ENCODE assay signal across 23 cellular contexts in the genomic region with DNA sequence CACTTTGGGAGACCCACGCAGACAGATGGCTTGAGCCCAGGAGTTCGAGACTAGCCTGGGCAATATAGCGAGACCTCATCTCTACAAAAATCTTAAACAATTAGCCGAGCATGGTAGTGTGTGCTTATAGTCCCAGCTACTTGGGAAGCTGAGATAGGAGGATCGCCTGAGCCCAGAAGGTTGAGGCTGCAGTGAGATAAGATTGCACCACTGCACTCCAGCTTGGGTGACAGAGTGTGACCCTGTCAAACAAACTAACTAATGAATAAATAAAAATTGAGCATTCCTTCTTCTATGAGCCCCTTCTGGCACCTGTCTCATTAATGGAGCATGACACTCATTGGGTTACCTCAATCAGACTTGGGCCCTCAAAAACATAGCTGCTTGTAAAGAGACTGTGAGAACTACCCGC. TPM values are rescaled to one million over a fixed set of nuclear protein-coding genes. Genes with fewer than 3 reads are reported as not detected.
DNase-seq lines count a peak whose midpoint lies in the region; ATAC-seq and TF ChIP-seq lines count a peak whose summit lies in the region.
"Had no signal": no experiment of that assay in that cellular context is flagged by ENCODE, and none has a peak within 500 bp of the region (broad histone marks: within the 10 kb centered on the region; RNA-seq: fewer than 3 reads in every experiment).

No MANE protein-coding gene starts in this region.

- CTCF ChIA-PET in activated naive CD4-positive, alpha-beta T cell treated with anti-CD3 and anti-CD28 coated beads, Interleukin-2, amount 10 ng/mL, durations not matched to agents 7 days and 5 days (lab: Charles Lee) = interaction anchor here (1.0 kb wide), 1 partner anchor 25 kb away, joined by 3 read pairs; no protein-coding TSS in a partner anchor
- CTCF ChIA-PET in PC-9 (lab: Charles Lee) = no interaction called here

- intact Hi-C loops in PC-9 (cut with micrococcal nuclease; ENCODE audit: unreplicated experiment) = loop anchor here (5.0 kb wide), 1 partner anchor 81 kb away; no protein-coding TSS in a partner anchor

- H3K79me2 ChIP-seq in PC-9 (ENCODE audit: low read depth) = peaks cover 92% of the 10 kb centered on the region

- H3K4me3 Mint-ChIP-seq in activated naive CD4-positive, alpha-beta T cell treated with anti-CD3 and anti-CD28 coated beads, Interleukin-2, amount 10 ng/mL, durations not matched to agents 7 days and 5 days = no peak overlapping the region
- H3K4me3 Mint-ChIP-seq in type B pancreatic cell = peak overlapping the region; percentile 21
- H3K4me3 Mint-ChIP-seq: activated naive CD8-positive, alpha-beta T cell had no signal

- TF ChIP-seq CTCF in PC-9 (conservative IDR thresholded peaks at IDR 0.05) (no peak), type B pancreatic cell (conservative IDR thresholded peaks at IDR 0.05) (no peak)

- H3K9me3 Mint-ChIP-seq in activated naive CD4-positive, alpha-beta T cell treated with anti-CD3 and anti-CD28 coated beads, Interleukin-2, amount 10 ng/mL, durations not matched to agents 7 days and 5 days = no peaks in the 10 kb centered on the region
- no peaks in the 10 kb centered on the region for H3K9me3 Mint-ChIP-seq in activated naive CD4-positive, alpha-beta T cell treated with anti-CD3 and anti-CD28 coated beads, Interleukin-2, amount 50 U/mL, for 72 hours
- H3K9me3 Mint-ChIP-seq in type B pancreatic cell = no peaks in the 10 kb centered on the region
- H3K9me3 Mint-ChIP-seq: IgD-negative memory B cell had no signal

- peak overlapping the region; percentile 63 for H3K4me2 ChIP-seq in PC-9
- H3K4me2 ChIP-seq: A549 had no signal

- peaks cover 65% of the 10 kb centered on the region for H3K4me1 Mint-ChIP-seq in activated naive CD4-positive, alpha-beta T cell treated with anti-CD3 and anti-CD28 coated beads, Interleukin-2, amount 10 ng/mL, durations not matched to agents 7 days and 5 days
- H3K4me1 Mint-ChIP-seq in type B pancreatic cell (ENCODE audit: unreplicated experiment) = peaks cover 28% of the 10 kb centered on the region

- POLR2A ChIA-PET in PC-9 (lab: Charles Lee; ENCODE audit: unreplicated experiment) = no interaction called here

- H3K4me3 ChIP-seq in PC-9 = no peak overlapping the region
- H3K4me3 ChIP-seq: A549, body of pancreas, heart left ventricle, mucosa of descending colon had no signal

- peak overlapping the region; percentile 91 for H3K27ac ChIP-seq in PC-9
- H3K27ac ChIP-seq: A549, body of pancreas had no signal

- H3K36me3 Mint-ChIP-seq in activated naive CD4-positive, alpha-beta T cell treated with anti-CD3 and anti-CD28 coated beads, Interleukin-2, amount 10 ng/mL, durations not matched to agents 7 days and 5 days = peaks cover 14% of the 10 kb centered on the region
- H3K36me3 Mint-ChIP-seq in activated naive CD4-positive, alpha-beta T cell treated with anti-CD3 and anti-CD28 coated beads, Interleukin-2, amount 50 U/mL, for 72 hours = no peaks in the 10 kb centered on the region
- H3K36me3 Mint-ChIP-seq in type B pancreatic cell = peaks cover 5% of the 10 kb centered on the region

- no peaks in the 10 kb centered on the region for H3K9me3 ChIP-seq in PC-9 (ENCODE audit: insufficient read depth, low read depth)
- H3K9me3 ChIP-seq: A549, body of pancreas, heart left ventricle, mucosa of descending colon had no signal

- H4K20me1 ChIP-seq in PC-9 (ENCODE audit: insufficient read depth) = no peaks in the 10 kb centered on the region; the same call in 1 of the 2 replicates

- no peak for DNase-seq in activated naive CD4-positive, alpha-beta T cell treated with anti-CD3 and anti-CD28 coated beads, Interleukin-2, amount 10 ng/mL, durations not matched to agents 7 days and 5 days
- no peak for DNase-seq in activated naive CD4-positive, alpha-beta T cell treated with anti-CD3 and anti-CD28 coated beads, Interleukin-2, amount 50 U/mL, for 72 hours (ENCODE audit: low spot score in 2 of 2)
- no peak for DNase-seq in PC-9
- DNase-seq in erythroblast (lab: John Stamatoyannopoulos, UW) = peak; percentile 84 to 93
- no peak for DNase-seq in type B pancreatic cell (ENCODE audit: extremely low spot score, unreplicated experiment)
- no peak for DNase-seq in 8988T
- no peak for DNase-seq in SK-N-DZ (ENCODE audit: low spot score)
- DNase-seq: activated CD8-positive, alpha-beta memory T cell treated with anti-CD3 and anti-CD28 coated beads for 24 hours; body of pancreas; C1 segment of cervical spinal cord; heart left ventricle; left ventricle myocardium superior; mucosa of descending colon; NCI-H187; NCI-H345; stimulated activated CD4-positive, alpha-beta T cell treated with anti-CD3 and anti-CD28 coated beads, Interleukin-4, amount 100 ng/mL, for 4 hours had no signal

- H3K27me3 Mint-ChIP-seq in activated naive CD4-positive, alpha-beta T cell treated with anti-CD3 and anti-CD28 coated beads, Interleukin-2, amount 10 ng/mL, durations not matched to agents 7 days and 5 days = no peaks in the 10 kb centered on the region
- no peaks in the 10 kb centered on the region for H3K27me3 Mint-ChIP-seq in type B pancreatic cell
- H3K27me3 Mint-ChIP-seq: activated naive CD8-positive, alpha-beta T cell; IgD-negative memory B cell had no signal

- no peak for ATAC-seq in activated naive CD4-positive, alpha-beta T cell treated with anti-CD3 and anti-CD28 coated beads, Interleukin-2, amount 50 U/mL, for 72 hours
- ATAC-seq in GM19397 (IDR thresholded peaks at IDR 0.05; ENCODE audit: unreplicated experiment) = no peak
- ATAC-seq: A549, body of pancreas, mucosa of descending colon, Panc1 had no signal

- peak overlapping the region; percentile 82 for H3K27ac Mint-ChIP-seq in activated naive CD4-positive, alpha-beta T cell treated with anti-CD3 and anti-CD28 coated beads, Interleukin-2, amount 10 ng/mL, durations not matched to agents 7 days and 5 days
- H3K27ac Mint-ChIP-seq in activated naive CD4-positive, alpha-beta T cell treated with anti-CD3 and anti-CD28 coated beads, Interleukin-2, amount 50 U/mL, for 72 hours = no peak overlapping the region
- H3K27ac Mint-ChIP-seq in type B pancreatic cell = peak overlapping the region; percentile 93

- TF ChIP-seq POLR2A in erythroblast (IDR thresholded peaks at IDR 0.05; ENCODE audit: low read length) = no peak

- peaks cover 90% of the 10 kb centered on the region for H3K4me1 ChIP-seq in PC-9 (replicated peaks; ENCODE audit: insufficient read depth)

- peaks cover 5% of the 10 kb centered on the region for H3K36me3 ChIP-seq in PC-9 (ENCODE audit: low read depth)

- H3K27me3 ChIP-seq in PC-9 (ENCODE audit: insufficient read depth, low read depth) = no peaks in the 10 kb centered on the region
- H3K27me3 ChIP-seq: body of pancreas, heart left ventricle had no signal

- no peak overlapping the region for H2AFZ ChIP-seq in PC-9

- no TSS peak for BruUV-seq in PC-9 (replicated peaks; lab: Mats Ljungman, UMichigan)

- H3F3A ChIP-seq in PC-9 (ENCODE audit: insufficient read depth, low read depth) = peaks cover 53% of the 10 kb centered on the region

- H3K9me2 ChIP-seq in PC-9 (ENCODE audit: insufficient read depth) = no peaks in the 10 kb centered on the region

RNA-seq across cellular contexts. Expression of gene ZDHHC3, which starts 7.5 kb away (rescaled TPM):
- 10 to 100 TPM; 21.7 to 40.5 TPM for total RNA-seq in activated naive CD4-positive, alpha-beta T cell treated with anti-CD3 and anti-CD28 coated beads, Interleukin-2, amount 50 U/mL, for 72 hours
- 107 and 118 TPM in 2 replicates for total RNA-seq in PC-9 (2021)
- total RNA-seq in type B pancreatic cell (ENCODE audit: low replicate concordance) = 83.6 and 112 TPM in 2 replicates
- polyA plus RNA-seq in SK-N-DZ (2014; cell fraction: cytosol; rRNA removed) = 24.1 and 26.5 TPM in 2 replicates
- 26.0 and 47.5 TPM in 2 replicates for polyA plus RNA-seq in SK-N-DZ (2014; cell fraction: nucleus; rRNA removed)

RNA-seq across cellular contexts. Expression of gene EXOSC7, which starts 7.6 kb away (rescaled TPM):
- 10 to 100 TPM; 47.8 to 71.1 TPM for total RNA-seq in activated naive CD4-positive, alpha-beta T cell treated with anti-CD3 and anti-CD28 coated beads, Interleukin-2, amount 50 U/mL, for 72 hours
- total RNA-seq in PC-9 (2021) (56.2 and 58.0 TPM in 2 replicates), type B pancreatic cell (ENCODE audit: low replicate concordance) (45.5 and 49.7 TPM in 2 replicates)
- 70.5 and 77.0 TPM in 2 replicates for polyA plus RNA-seq in SK-N-DZ (2014; cell fraction: cytosol; rRNA removed)
- polyA plus RNA-seq in SK-N-DZ (2014; cell fraction: nucleus; rRNA removed) = 49.7 and 65.4 TPM in 2 replicates

RNA-seq across cellular contexts. Expression of gene CLEC3B, which starts 57.6 kb away (rescaled TPM):
- total RNA-seq in activated naive CD4-positive, alpha-beta T cell treated with anti-CD3 and anti-CD28 coated beads, Interleukin-2, amount 50 U/mL, for 72 hours = not detected
- total RNA-seq in PC-9 (2021) (not detected in 2 replicates), type B pancreatic cell (ENCODE audit: low replicate concordance) (0.43 and 1.2 TPM in 2 replicates)
- polyA plus RNA-seq in SK-N-DZ (2014; cell fraction: cytosol; rRNA removed) = not detected in 2 replicates
- not detected in 2 replicates for polyA plus RNA-seq in SK-N-DZ (2014; cell fraction: nucleus; rRNA removed)
- total RNA-seq: G401, SK-MEL-5 had no signal
- polyA plus RNA-seq: A549, IgD-negative memory B cell had no signal

Comparison
In these comparisons a context has a peak if more than half of its experiments do, and no peak if none do; other contexts are left out.
1. H3K27ac Mint-ChIP-seq: peak in activated naive CD4-positive, alpha-beta T cell treated with anti-CD3 and anti-CD28 coated beads, Interleukin-2, amount 10 ng/mL, durations not matched to agents 7 days and 5 days (single experiment) and type B pancreatic cell (single experiment); none in activated naive CD4-positive, alpha-beta T cell treated with anti-CD3 and anti-CD28 coated beads, Interleukin-2, amount 50 U/mL, for 72 hours (0 of 2).
2. DNase-seq: peak in erythroblast (2 of 2); none in activated naive CD4-positive, alpha-beta T cell treated with anti-CD3 and anti-CD28 coated beads, Interleukin-2, amount 10 ng/mL, durations not matched to agents 7 days and 5 days (single experiment), activated naive CD4-positive, alpha-beta T cell treated with anti-CD3 and anti-CD28 coated beads, Interleukin-2, amount 50 U/mL, for 72 hours (0 of 2), PC-9 (0 of 2), type B pancreatic cell (single experiment), 8988T (single experiment) and SK-N-DZ (single experiment).